In the genomic region with DNA sequence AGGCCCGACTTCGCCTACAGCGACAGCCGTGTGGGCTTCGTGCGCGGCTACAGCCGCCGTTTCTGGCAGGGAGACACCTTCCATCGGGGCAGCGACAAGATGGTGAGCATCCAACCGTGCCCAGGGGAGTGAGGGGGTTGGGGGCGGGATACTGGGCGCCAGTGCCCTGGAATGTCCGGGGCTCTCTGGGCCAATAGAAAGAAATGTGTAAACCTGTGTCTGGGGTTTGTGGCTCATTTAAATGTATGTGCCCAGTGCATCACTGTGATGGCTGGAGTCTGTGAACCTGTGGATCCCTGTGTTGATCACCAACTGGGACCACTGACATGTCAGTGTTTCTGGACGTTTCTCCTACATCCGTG, we compare ENCODE assay signal across 8 cellular contexts. TPM values are rescaled to one million over a fixed set of nuclear protein-coding genes. Genes with fewer than 3 reads are reported as not detected.
DNase-seq lines count a peak whose midpoint lies in the region; ATAC-seq and TF ChIP-seq lines count a peak whose summit lies in the region.

No MANE protein-coding gene starts in this region.

- H3K27me3 ChIP-seq in DND-41 (ENCODE audit: insufficient read depth, low read length, poor library complexity): no peaks in the 10 kb centered on the region
- H3K27me3 ChIP-seq in endocrine pancreas (ENCODE audit: control insufficient read depth, insufficient read depth, low read length): no peaks in the 10 kb centered on the region
- no peaks in the 10 kb centered on the region for H3K27me3 ChIP-seq in osteoblast (ENCODE audit: insufficient read depth, low read length)

- H3K36me3 ChIP-seq in DND-41 (ENCODE audit: insufficient read depth, low read length) (no peaks in the 10 kb centered on the region), endocrine pancreas (ENCODE audit: control insufficient read depth, insufficient read depth, low read length) (no peaks in the 10 kb centered on the region), osteoblast (ENCODE audit: insufficient read depth, low read length) (peaks cover 6% of the 10 kb centered on the region)

- H3K79me2 ChIP-seq in DND-41 (ENCODE audit: insufficient read depth, low read length) (no peaks in the 10 kb centered on the region), osteoblast (ENCODE audit: insufficient read depth, low read length) (peaks cover 11% of the 10 kb centered on the region)

- H3K4me1 ChIP-seq in DND-41 (ENCODE audit: insufficient read depth, low read length) (peaks cover 24% of the 10 kb centered on the region), endocrine pancreas (ENCODE audit: control insufficient read depth, insufficient read depth, low read length) (no peaks in the 10 kb centered on the region), osteoblast (ENCODE audit: insufficient read depth, low read length) (peaks cover 12% of the 10 kb centered on the region)

- no peak for ATAC-seq in DND-41 (ENCODE audit: insufficient read depth, low read depth)

- peak overlapping the region; percentile 18; the same call in 1 of the 2 replicates for H3K27ac ChIP-seq in DND-41 (ENCODE audit: low read length)
- peak overlapping the region; percentile 20 for H3K27ac ChIP-seq in osteoblast (ENCODE audit: low read depth, low read length)

- DNase-seq in DND-41 (no peak), LNCaP clone FGC (ENCODE audit: low read depth) (no peak), osteoblast (ENCODE audit: insufficient read length, low spot score, missing footprints) (peak; percentile 87), 8988T (no peak), SK-N-DZ (ENCODE audit: low spot score) (no peak), NAMALWA (ENCODE audit: low spot score) (no peak), NCI-H1930 (lab: John Stamatoyannopoulos, UW) (no peak)

- peak overlapping the region; percentile 85 for H3K4me2 ChIP-seq in DND-41 (ENCODE audit: insufficient read depth, low read length)
- H3K4me2 ChIP-seq in osteoblast (ENCODE audit: insufficient read depth, low read length): peak overlapping the region; percentile 80

- TF ChIP-seq CTCF in DND-41 (IDR thresholded peaks at IDR 0.05; ENCODE audit: borderline replicate concordance, extremely low read depth, low read length, poor library complexity, severe bottlenecking) (no peak), LNCaP clone FGC (IDR thresholded peaks at IDR 0.05; ENCODE audit: control insufficient read depth, extremely low read depth, insufficient read depth) (no peak), osteoblast (IDR thresholded peaks at IDR 0.05; ENCODE audit: extremely low read depth, low read depth, low read length) (no peak)

- peak overlapping the region; percentile 21 to 84; a peak in 3 of 4 replicates for H3K4me3 ChIP-seq in DND-41 (ENCODE audit: low read depth in 1 of 2, low read length in 2 of 2)
- H3K4me3 ChIP-seq in LNCaP clone FGC (ENCODE audit: low read depth, low read length): peak overlapping the region; percentile 82
- H3K4me3 ChIP-seq in endocrine pancreas (ENCODE audit: control insufficient read depth, insufficient read depth, low read length): peak overlapping the region; percentile 48
- peak overlapping the region; percentile 87 for H3K4me3 ChIP-seq in osteoblast (ENCODE audit: insufficient read depth, low read length)

- peak overlapping the region; percentile 84 for H2AFZ ChIP-seq in DND-41 (ENCODE audit: low read depth, low read length)
- H2AFZ ChIP-seq in osteoblast (ENCODE audit: low read length): peak overlapping the region; percentile 79

- H4K20me1 ChIP-seq in DND-41 (ENCODE audit: insufficient read depth, low read length) (no peaks in the 10 kb centered on the region), osteoblast (ENCODE audit: insufficient read depth, low read length) (no peaks in the 10 kb centered on the region)

- no peaks in the 10 kb centered on the region for H3K9me3 ChIP-seq in DND-41 (ENCODE audit: insufficient read depth, low read length, severe bottlenecking)
- H3K9me3 ChIP-seq in endocrine pancreas (ENCODE audit: control insufficient read depth, low read length): no peaks in the 10 kb centered on the region
- no peaks in the 10 kb centered on the region for H3K9me3 ChIP-seq in osteoblast (ENCODE audit: low read depth, low read length)

- H3K9ac ChIP-seq in DND-41 (ENCODE audit: low read depth, low read length) (peak overlapping the region; percentile 81), endocrine pancreas (ENCODE audit: control insufficient read depth, insufficient read depth, low read length) (peak overlapping the region; percentile 93)

RNA-seq across cellular contexts. Expression of a gene that starts 0.4 kb away (rescaled TPM):
- 30.0 and 30.1 TPM in 2 replicates for total RNA-seq in osteoblast
- polyA plus RNA-seq in SK-N-DZ (2014; cell fraction: cytosol; rRNA removed): 8.0 and 8.1 TPM in 2 replicates
- polyA plus RNA-seq in SK-N-DZ (2014; cell fraction: nucleus; rRNA removed): 6.2 and 7.3 TPM in 2 replicates

RNA-seq across cellular contexts. Expression of a gene that starts 24.6 kb away (rescaled TPM):
- total RNA-seq in osteoblast: not detected in 2 replicates
- 1.4 and 1.5 TPM in 2 replicates for polyA plus RNA-seq in SK-N-DZ (2014; cell fraction: cytosol; rRNA removed)
- polyA plus RNA-seq in SK-N-DZ (2014; cell fraction: nucleus; rRNA removed): 0.93 and 1.6 TPM in 2 replicates

RNA-seq across cellular contexts. Expression of a gene that starts 59.4 kb away (rescaled TPM):
- 55.4 and 60.8 TPM in 2 replicates for total RNA-seq in osteoblast
- 15.3 and 18.0 TPM in 2 replicates for polyA plus RNA-seq in SK-N-DZ (2014; cell fraction: cytosol; rRNA removed)
- polyA plus RNA-seq in SK-N-DZ (2014; cell fraction: nucleus; rRNA removed): 7.2 and 8.3 TPM in 2 replicates
